Comparison of ENCODE assay signal across 1 cellular context in the genomic region with DNA sequence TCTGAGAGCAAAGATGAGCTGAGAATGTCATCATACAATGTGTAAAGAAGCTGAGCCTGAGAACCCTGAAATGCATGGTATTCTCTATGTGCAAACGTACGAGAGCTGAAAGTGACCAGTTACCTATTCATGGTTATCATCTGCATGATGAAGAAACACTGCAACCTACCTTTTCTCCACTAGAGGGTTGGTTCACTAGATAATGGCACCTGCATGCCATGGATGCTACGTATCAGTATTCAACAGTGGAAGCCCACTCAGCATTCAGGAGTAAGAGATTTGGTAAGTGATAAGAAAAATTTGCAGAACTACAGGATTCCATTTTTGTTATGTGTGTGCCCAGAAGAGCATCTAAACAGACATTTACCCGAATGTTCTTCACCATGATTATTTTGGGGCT.
TF ChIP-seq lines count a peak whose summit lies in the region.

No MANE protein-coding gene starts in this region.

TF ChIP-seq in H1, 55 proteins besides CTCF, POLR2A, EP300 and RAD21:
- TF ChIP-seq SP1 (IDR thresholded peaks at IDR 0.05; ENCODE audit: low read depth, low read length) = no peak
- TF ChIP-seq NRF1 (IDR thresholded peaks at IDR 0.05; ENCODE audit: low read depth, low read length) = no peak
- TF ChIP-seq SUZ12 (IDR thresholded peaks at IDR 0.05; ENCODE audit: low read length) = no peak
- TF ChIP-seq PHF8 (conservative IDR thresholded peaks at IDR 0.05; ENCODE audit: low read depth, low read length) = no peak
- no peak for TF ChIP-seq TAF7 (optimal IDR thresholded peaks at IDR 0.05; ENCODE audit: borderline replicate concordance, low read depth, low read length)
- no peak for TF ChIP-seq RFX5 (IDR thresholded peaks at IDR 0.05; ENCODE audit: borderline replicate concordance, low read depth, low read length)
- TF ChIP-seq, protein P1, sequence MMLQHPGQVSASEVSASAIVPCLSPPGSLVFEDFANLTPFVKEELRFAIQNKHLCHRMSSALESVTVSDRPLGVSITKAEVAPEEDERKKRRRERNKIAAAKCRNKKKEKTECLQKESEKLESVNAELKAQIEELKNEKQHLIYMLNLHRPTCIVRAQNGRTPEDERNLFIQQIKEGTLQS (IDR thresholded peaks at IDR 0.05; ENCODE audit: insufficient read depth, low read depth, low read length) = no peak
- TF ChIP-seq CBX5 (IDR thresholded peaks at IDR 0.05; ENCODE audit: low read depth, low read length) = no peak
- TF ChIP-seq SIRT6 (IDR thresholded peaks at IDR 0.05; ENCODE audit: low read length) = no peak
- TF ChIP-seq, protein P2, sequence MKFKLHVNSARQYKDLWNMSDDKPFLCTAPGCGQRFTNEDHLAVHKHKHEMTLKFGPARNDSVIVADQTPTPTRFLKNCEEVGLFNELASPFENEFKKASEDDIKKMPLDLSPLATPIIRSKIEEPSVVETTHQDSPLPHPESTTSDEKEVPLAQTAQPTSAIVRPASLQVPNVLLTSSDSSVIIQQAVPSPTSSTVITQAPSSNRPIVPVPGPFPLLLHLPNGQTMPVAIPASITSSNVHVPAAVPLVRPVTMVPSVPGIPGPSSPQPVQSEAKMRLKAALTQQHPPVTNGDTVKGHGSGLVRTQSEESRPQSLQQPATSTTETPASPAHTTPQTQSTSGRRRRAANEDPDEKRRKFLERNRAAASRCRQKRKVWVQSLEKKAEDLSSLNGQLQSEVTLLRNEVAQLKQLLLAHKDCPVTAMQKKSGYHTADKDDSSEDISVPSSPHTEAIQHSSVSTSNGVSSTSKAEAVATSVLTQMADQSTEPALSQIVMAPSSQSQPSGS (IDR thresholded peaks at IDR 0.05; ENCODE audit: low read length) = no peak
- no peak for TF ChIP-seq RXRA (IDR thresholded peaks at IDR 0.05; ENCODE audit: insufficient read depth, low read depth, low read length)
- no peak for TF ChIP-seq KDM4A (IDR thresholded peaks at IDR 0.05; ENCODE audit: low read depth, low read length, severe bottlenecking)
- TF ChIP-seq SP4 (IDR thresholded peaks at IDR 0.05; ENCODE audit: low read length) = no peak
- no peak for TF ChIP-seq SIN3A (conservative IDR thresholded peaks at IDR 0.05 in 1 of 2, IDR thresholded peaks at IDR 0.05 in 1 of 2; ENCODE audit: low read depth in 1 of 2, low read length in 2 of 2)
- TF ChIP-seq BACH1 (IDR thresholded peaks at IDR 0.05; ENCODE audit: low read length) = no peak
- no peak for TF ChIP-seq JUN (IDR thresholded peaks at IDR 0.05; ENCODE audit: low read depth, low read length)
- no peak for TF ChIP-seq ZNF274 (IDR thresholded peaks at IDR 0.05; ENCODE audit: borderline replicate concordance, extremely low read depth, low read length)
